13 cellular contexts compared by ENCODE assay signal in the genomic region with DNA sequence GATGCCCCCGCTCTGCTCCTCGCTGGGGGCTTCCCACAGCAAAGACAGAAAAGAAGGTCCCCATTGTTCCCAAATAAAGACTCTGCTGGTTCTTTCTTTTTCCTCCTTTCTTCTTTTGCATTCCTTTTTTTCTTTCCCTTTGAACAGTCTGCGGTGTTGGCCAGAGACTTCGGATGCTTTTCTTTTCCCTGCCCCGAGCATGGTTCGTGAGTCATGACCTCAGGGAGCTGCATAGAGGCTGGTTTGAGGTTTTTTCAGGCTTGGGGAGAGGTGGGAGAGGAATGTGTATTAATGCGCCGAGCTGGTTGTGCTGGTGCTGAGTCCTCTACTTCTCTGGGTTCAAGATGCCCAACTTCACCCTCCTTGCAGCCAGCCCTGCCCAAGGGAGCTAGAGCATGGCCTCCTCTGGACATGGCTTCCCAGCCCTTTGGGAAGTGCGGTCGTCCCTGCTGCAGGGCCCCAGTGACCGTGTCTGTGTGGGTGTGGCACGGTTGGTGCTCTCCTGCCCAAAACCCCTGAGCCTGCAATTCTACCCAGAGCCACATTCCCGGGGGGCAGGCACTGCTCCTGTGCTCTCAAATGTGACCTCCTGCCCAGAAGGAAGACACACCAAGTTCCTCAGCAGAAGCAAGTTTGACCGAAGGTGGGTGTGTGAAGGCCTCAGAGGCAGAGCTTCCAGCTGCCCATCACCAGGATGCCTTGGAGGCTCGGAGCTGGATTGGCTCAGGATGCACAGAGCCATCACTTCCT. TPM values are rescaled to one million over a fixed set of nuclear protein-coding genes. Genes with fewer than 3 reads are reported as not detected.
DNase-seq lines count a peak whose midpoint lies in the region; ATAC-seq, FAIRE-seq and TF ChIP-seq lines count a peak whose summit lies in the region.
"Had no signal": no experiment of that assay in that cellular context is flagged by ENCODE, and none has a peak within 500 bp of the region (broad histone marks: within the 10 kb centered on the region; RNA-seq: fewer than 3 reads in every experiment).

No MANE protein-coding gene starts in this region.

- H3K9me3 ChIP-seq in BLaER1 (no peaks in the 10 kb centered on the region), HUES64 (ENCODE audit: insufficient read depth, low read depth, low read length) (no peaks in the 10 kb centered on the region), HepG2 (ENCODE audit: low read length) (no peaks in the 10 kb centered on the region)
- H3K9me3 ChIP-seq: tibial nerve had no signal

- FAIRE-seq in bronchial epithelial cell (lab: Jason Lieb, UNC) (no peak), HepG2 (lab: Jason Lieb, UNC) (no peak)
- FAIRE-seq: frontal cortex had no signal

- peaks cover 65% of the 10 kb centered on the region for H3K4me1 ChIP-seq in BLaER1
- peaks cover 26% of the 10 kb centered on the region for H3K4me1 ChIP-seq in HUES64 (ENCODE audit: insufficient read depth, low read length)
- no peaks in the 10 kb centered on the region for H3K4me1 ChIP-seq in HepG2 (ENCODE audit: insufficient read depth, low read length)

- H3K4me2 ChIP-seq in BLaER1 (peak overlapping the region; percentile 82), HepG2 (ENCODE audit: low read depth, low read length) (no peak overlapping the region)

- H3K79me2 ChIP-seq in HepG2 (ENCODE audit: insufficient read depth, low read length) = no peaks in the 10 kb centered on the region

- no peak overlapping the region for H2AFZ ChIP-seq in HepG2 (ENCODE audit: low read length)

- no TSS peak for BruUV-seq in HepG2 (replicated peaks; lab: Mats Ljungman, UMichigan)

- intact Hi-C loops in HepG2 (cut with micrococcal nuclease; ENCODE audit: unreplicated experiment) = no loop called here

- H4K20me1 ChIP-seq in BLaER1 = no peaks in the 10 kb centered on the region
- H4K20me1 ChIP-seq in HepG2 (ENCODE audit: insufficient read depth, low read length) = no peaks in the 10 kb centered on the region

- in situ Hi-C loops in HepG2 (cut with HindIII; ENCODE audit: extremely low pct_ligation_motif_present, low pct_unique_long_range_greater_than_20kb) = no loop called here

- CTCF ChIA-PET in HepG2 (lab: Yijun Ruan, JAX; ENCODE audit: low intra/inter-chr PET ratio, low total read pairs) = no interaction called here

- H3K4me3 ChIP-seq in BLaER1 (no peak overlapping the region), HUES64 (ENCODE audit: low read length) (no peak overlapping the region), bronchial epithelial cell (ENCODE audit: low read depth, low read length) (no peak overlapping the region), HepG2 (replicated peaks in 1 of 3; ENCODE audit: insufficient read depth in 1 of 3, low read depth in 2 of 3, low read length in 3 of 3) (no peak overlapping the region)
- H3K4me3 ChIP-seq: tibial nerve had no signal

- TF ChIP-seq CTCF in bronchial epithelial cell (IDR thresholded peaks at IDR 0.05; ENCODE audit: insufficient read depth, low read length, severe bottlenecking) = no peak
- no peak for TF ChIP-seq CTCF in HepG2 (CRISPR knock-in tag; IDR thresholded peaks at IDR 0.05)

- no peak for TF ChIP-seq RAD21 in HepG2 (CRISPR knock-in tag; IDR thresholded peaks at IDR 0.05)

- H3K27ac ChIP-seq in BLaER1 (no peak overlapping the region), HUES64 (ENCODE audit: low read depth, low read length) (peak overlapping the region; percentile 62; the same call in 1 of the 2 replicates), HepG2 (ENCODE audit: extremely low read length, insufficient read depth, low read length) (no peak overlapping the region)

- DNase-seq in bronchial epithelial cell (ENCODE audit: low read depth) = peak; percentile 80
- DNase-seq in HepG2 (ENCODE audit: low spot score) = no peak
- no peak for DNase-seq in amygdala (lab: John Stamatoyannopoulos, UW)
- no peak for DNase-seq in activated CD4-positive, alpha-beta T cell treated with anti-CD3 and anti-CD28 coated beads for 48 hours
- DNase-seq in GM03348 (ENCODE audit: low spot score) = no peak
- DNase-seq: activated naive CD8-positive, alpha-beta T cell treated with anti-CD3 and anti-CD28 coated beads, Interleukin-2, amount 50 U/mL, for 24 hours; CD8-positive, alpha-beta memory T cell had no signal

- WGBS in HUES64 = 45% methylated on average over 15 of the region's 15 CpGs
- WGBS in HepG2 (ENCODE audit: low lambda C conversion rate) = 23% methylated on average over 14 of the region's 15 CpGs

- no peak for TF ChIP-seq POLR2A in HepG2 (IDR thresholded peaks at IDR 0.05; ENCODE audit: insufficient read depth in 1 of 2, low read depth in 2 of 2, low read length in 2 of 2)

- TF ChIP-seq EP300 in HepG2 (IDR thresholded peaks at IDR 0.05; ENCODE audit: low read depth in 2 of 2, low read length in 2 of 2) = no peak
- no peak for TF ChIP-seq EP300 in HepG2 (CRISPR knock-in tag; IDR thresholded peaks at IDR 0.05; ENCODE audit: borderline replicate concordance)

- POLR2A ChIA-PET in HepG2 (lab: Yijun Ruan, JAX) = no interaction called here

- ATAC-seq in HepG2 = no peak
- ATAC-seq in GM18861 (IDR thresholded peaks at IDR 0.05; ENCODE audit: unreplicated experiment) = no peak
- ATAC-seq: activated naive CD8-positive, alpha-beta T cell treated with anti-CD3 and anti-CD28 coated beads, Interleukin-2, amount 50 U/mL, for 24 hours had no signal

- H3K36me3 ChIP-seq in BLaER1 (no peaks in the 10 kb centered on the region), HUES64 (ENCODE audit: insufficient read depth, low read length) (no peaks in the 10 kb centered on the region), bronchial epithelial cell (ENCODE audit: control insufficient read depth, insufficient read depth, low read length) (no peaks in the 10 kb centered on the region), HepG2 (replicated peaks in 1 of 2; ENCODE audit: control insufficient read depth in 1 of 2, insufficient read depth in 2 of 2, low read length in 2 of 2) (no peaks in the 10 kb centered on the region)
- H3K36me3 ChIP-seq: tibial nerve had no signal

- H3K9ac ChIP-seq in BLaER1 = no peak overlapping the region
- no peak overlapping the region for H3K9ac ChIP-seq in HUES64 (ENCODE audit: low read depth, low read length)
- no peak overlapping the region for H3K9ac ChIP-seq in HepG2 (ENCODE audit: insufficient read depth, low read depth, low read length)

- H3K27me3 ChIP-seq in BLaER1 (no peaks in the 10 kb centered on the region), HUES64 (ENCODE audit: insufficient read depth, low read length) (no peaks in the 10 kb centered on the region), bronchial epithelial cell (ENCODE audit: control insufficient read depth, insufficient read depth, low read length) (no peaks in the 10 kb centered on the region), HepG2 (ENCODE audit: control insufficient read depth in 1 of 2, insufficient read depth in 2 of 2, low read length in 2 of 2) (peaks cover 3 to 56% of the 10 kb centered on the region in 2 experiments; a peak in 3 of 5 replicates)
- H3K27me3 ChIP-seq: tibial nerve had no signal

TF ChIP-seq in HepG2, 621 proteins besides CTCF, POLR2A, EP300 and RAD21:
- TF ChIP-seq, protein P1, sequence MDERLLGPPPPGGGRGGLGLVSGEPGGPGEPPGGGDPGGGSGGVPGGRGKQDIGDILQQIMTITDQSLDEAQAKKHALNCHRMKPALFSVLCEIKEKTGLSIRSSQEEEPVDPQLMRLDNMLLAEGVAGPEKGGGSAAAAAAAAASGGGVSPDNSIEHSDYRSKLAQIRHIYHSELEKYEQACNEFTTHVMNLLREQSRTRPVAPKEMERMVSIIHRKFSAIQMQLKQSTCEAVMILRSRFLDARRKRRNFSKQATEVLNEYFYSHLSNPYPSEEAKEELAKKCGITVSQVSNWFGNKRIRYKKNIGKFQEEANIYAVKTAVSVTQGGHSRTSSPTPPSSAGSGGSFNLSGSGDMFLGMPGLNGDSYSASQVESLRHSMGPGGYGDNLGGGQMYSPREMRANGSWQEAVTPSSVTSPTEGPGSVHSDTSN (CRISPR knock-in tag; IDR thresholded peaks at IDR 0.05) = no peak
- TF ChIP-seq ZNF713 (CRISPR knock-in tag; IDR thresholded peaks at IDR 0.05) (no peak), ATF7-NPFF (CRISPR knock-in tag; IDR thresholded peaks at IDR 0.05; ENCODE audit: low read depth) (no peak), CREM (IDR thresholded peaks at IDR 0.05) (no peak), CREM (CRISPR knock-in tag; IDR thresholded peaks at IDR 0.05) (0 out of 2 replicates have a peak, but pooled peaks have one; percentile 4)

RNA-seq across cellular contexts. Expression of gene ARHGEF4, which starts 9.0 kb away (rescaled TPM):
- 8.6 TPM for polyA plus RNA-seq in HUES64 (2013, experiment 1 of 2)
- polyA plus RNA-seq in HUES64 (2013, experiment 2 of 2) = 9.4 TPM
- 74.8 and 107 TPM in 2 replicates for total RNA-seq in bronchial epithelial cell
- 0.11 TPM in 1 of 2 replicates, not detected in the other for total RNA-seq in HepG2 (2016; rRNA removed; fragmentation: Illumina TruSeq; extraction: Trizol)
- not detected in 2 replicates for total RNA-seq in HepG2 (2016; cell fraction: cytosol; rRNA removed; fragmentation: Illumina TruSeq; extraction: Trizol; ENCODE audit: low read depth)
- total RNA-seq in HepG2 (2016; cell fraction: insoluble cytoplasmic fraction; rRNA removed; fragmentation: Illumina TruSeq; extraction: Trizol) = 0.09 TPM in 1 of 2 replicates, not detected in the other
- total RNA-seq in HepG2 (2016; cell fraction: membrane; rRNA removed; fragmentation: Illumina TruSeq; extraction: Trizol) = not detected in 2 replicates
- total RNA-seq in HepG2 (2016; cell fraction: nucleus; rRNA removed; fragmentation: Illumina TruSeq; extraction: Trizol) = not detected in 2 replicates
- 0.08 and 0.13 TPM in 2 replicates for polyA plus RNA-seq in HepG2 (2011; rRNA removed)
- polyA plus RNA-seq in HepG2 (2011; cell fraction: cytosol; rRNA removed) = 0.03 TPM in 2 replicates
- polyA plus RNA-seq in HepG2 (2011; cell fraction: nucleus; rRNA removed) = 0.45 and 0.88 TPM in 2 replicates
- not detected in 2 replicates for polyA plus RNA-seq in HepG2 (2012)
- 0.16 TPM in 1 of 2 replicates, not detected in the other for polyA plus RNA-seq in HepG2 (2016; cell fraction: cytosol; fragmentation: Illumina TruSeq; extraction: Trizol; ENCODE audit: low read depth)
- not detected in 2 replicates for polyA plus RNA-seq in HepG2 (2016; cell fraction: insoluble cytoplasmic fraction; fragmentation: Illumina TruSeq; extraction: Trizol; ENCODE audit: low read depth)
- polyA plus RNA-seq in HepG2 (2016; cell fraction: membrane; fragmentation: Illumina TruSeq; extraction: Trizol; ENCODE audit: low read depth) = not detected in 2 replicates
- polyA plus RNA-seq in HepG2 (2016; cell fraction: nucleus; fragmentation: Illumina TruSeq; extraction: Trizol; ENCODE audit: insufficient read depth, low read depth) = 0.41 and 0.48 TPM in 2 replicates
- 0.28 and 34.2 TPM in 2 replicates for polyA minus RNA-seq in HepG2 (2011; rRNA and poly(A)+ RNA removed; ENCODE audit: low replicate concordance)
- 0.79 TPM in 1 of 2 replicates, not detected in the other for polyA minus RNA-seq in HepG2 (2011; cell fraction: cytosol; rRNA and poly(A)+ RNA removed)
- polyA minus RNA-seq in HepG2 (2011; cell fraction: nucleus; rRNA and poly(A)+ RNA removed) = 0.12 and 0.13 TPM in 2 replicates
- total RNA-seq: pulmonary artery endothelial cell had no signal

Comparison
In these comparisons a context has a peak if more than half of its experiments do, and no peak if none do; other contexts are left out.
1. RNA of gene ARHGEF4, which starts 9.0 kb away (total RNA-seq): 74.8 to 107 TPM in bronchial epithelial cell; 0.09 to 0.11 TPM in HepG2; every median in the first group is over 10 times any median in the second.